8 cellular contexts compared by ENCODE assay signal in genomic region chr9:120841930-120842684, GRCh38. TPM values are rescaled to one million over a fixed set of nuclear protein-coding genes. Genes with fewer than 3 reads are reported as not detected.
DNase-seq lines count a peak whose midpoint lies in the region; ATAC-seq and TF ChIP-seq lines count a peak whose summit lies in the region.

No MANE protein-coding gene starts in this region.

- WGBS in lower leg skin, 2 donors = 29 to 40% methylated on average over 18 of the region's 18 CpGs
- 49 to 53% methylated on average over 18 of the region's 18 CpGs for WGBS in upper lobe of left lung, 2 donors

- peak overlapping the region; percentile 91 for H3K27ac ChIP-seq in caudate nucleus (ENCODE audit: low read depth, low read length)
- peak overlapping the region; percentile 88 to 94 (median 92) for H3K27ac ChIP-seq in upper lobe of left lung

- H4K20me1 ChIP-seq in Loucy (ENCODE audit: insufficient read depth, low read length, poor library complexity, severe bottlenecking) = peaks cover 3% of the 10 kb centered on the region

- H3F3A ChIP-seq in Loucy (ENCODE audit: low read depth) = no peaks in the 10 kb centered on the region

- no peak for TF ChIP-seq EP300 in upper lobe of left lung (IDR thresholded peaks at IDR 0.05)

- H3K36me3 ChIP-seq in Loucy (ENCODE audit: insufficient read depth, low read length) = no peaks in the 10 kb centered on the region
- peaks cover 0 to 16% (median 0%) of the 10 kb centered on the region in 4 donors for H3K36me3 ChIP-seq in upper lobe of left lung

- H3K9me3 ChIP-seq in Loucy (ENCODE audit: insufficient read depth, low read depth, low read length) (no peaks in the 10 kb centered on the region), upper lobe of left lung (no peaks in the 10 kb centered on the region)

- H3K4me2 ChIP-seq in Loucy (ENCODE audit: low read depth, low read length, poor library complexity, severe bottlenecking) = peak overlapping the region; percentile 92

- H3K4me3 ChIP-seq in Loucy (ENCODE audit: low read length, poor library complexity, severe bottlenecking) (peak overlapping the region; percentile 93), lower leg skin (ENCODE audit: low read depth, poor library complexity, severe bottlenecking) (peak overlapping the region; percentile 91), upper lobe of left lung (peak overlapping the region; percentile 57 to 90 (median 82))

- H3K4me1 ChIP-seq in Loucy (ENCODE audit: insufficient read depth, low read length, poor library complexity, severe bottlenecking) (peaks cover 12% of the 10 kb centered on the region), upper lobe of left lung (peaks cover 18 to 32% (median 24%) of the 10 kb centered on the region in 4 donors)

- H3K27me3 ChIP-seq in Loucy (ENCODE audit: insufficient read depth, low read length, poor library complexity, severe bottlenecking) (no peaks in the 10 kb centered on the region), upper lobe of left lung (no peaks in the 10 kb centered on the region)

- TF ChIP-seq CTCF in Loucy (conservative IDR thresholded peaks at IDR 0.05; ENCODE audit: low read length) (no peak), lower leg skin (IDR thresholded peaks at IDR 0.05) (no peak), upper lobe of left lung (IDR thresholded peaks at IDR 0.05) (no peak)

- peak overlapping the region; percentile 98 for H3K9ac ChIP-seq in Loucy (ENCODE audit: low read depth, low read length, poor library complexity, severe bottlenecking)

- no peak for TF ChIP-seq POLR2A in lower leg skin (IDR thresholded peaks at IDR 0.05)
- no peak for TF ChIP-seq POLR2A in upper lobe of left lung (IDR thresholded peaks at IDR 0.05)

- no peaks in the 10 kb centered on the region for H3K9me2 ChIP-seq in Loucy (replicated peaks; ENCODE audit: low read depth, low read length)

- peak; percentile 13 for DNase-seq in A172 (ENCODE audit: low spot score)
- peak in 4 of 61 donors; percentile 32 to 58 (median 46) for DNase-seq in caudate nucleus (lab: John Stamatoyannopoulos, UW)
- DNase-seq in lower leg skin (ENCODE audit: low spot score in 2 of 2) = no peak
- no peak for DNase-seq in upper lobe of left lung
- no peak for DNase-seq in stimulated activated CD4-positive, alpha-beta T cell treated with anti-CD3 and anti-CD28 coated beads, Interleukin-15, amount 100 ng/mL, for 24 hours
- no peak for DNase-seq in COLO829 (ENCODE audit: low spot score)

- ATAC-seq in GM18868 (IDR thresholded peaks at IDR 0.05; ENCODE audit: unreplicated experiment) (peak; percentile 1), upper lobe of left lung (ENCODE audit: low FRiP score in 2 of 2) (peak in 1 of 2 donors; percentile 25)

- H3K79me2 ChIP-seq in Loucy (ENCODE audit: insufficient read depth, low read length) = peaks cover 64% of the 10 kb centered on the region

- H2AFZ ChIP-seq in Loucy (ENCODE audit: low read length) = peak overlapping the region; percentile 89

- intact Hi-C loops in lower leg skin (cut with DNase I; ENCODE audit: low total_unique reads) = no loop called here

RNA-seq across cellular contexts. Expression of gene PSMD5, which starts 0.6 kb away (rescaled TPM):
- total RNA-seq in A172 (2014; rRNA removed; shearing (Covaris generic)) = 56.1 and 65.9 TPM in 2 replicates
- total RNA-seq in lower leg skin (10 to 100 TPM; 30.1 to 63.7 (median 33.9) TPM), upper lobe of left lung (10 to 100 TPM; 11.4 to 56.8 (median 40.1) TPM)

RNA-seq across cellular contexts. Expression of gene PHF19, which starts 34.9 kb away (rescaled TPM):
- total RNA-seq in A172 (2014; rRNA removed; shearing (Covaris generic)) = 47.0 and 47.8 TPM in 2 replicates
- total RNA-seq in lower leg skin (10 to 100 TPM; 11.5 to 22.1 (median 17.8) TPM), upper lobe of left lung (10 to 100 TPM in 5 of 6 donors, 1 to 10 TPM in 1; 8.0 to 42.4 (median 19.2) TPM)

RNA-seq across cellular contexts. Expression of gene FBXW2, which starts 48.9 kb away (rescaled TPM):
- 28.7 and 36.1 TPM in 2 replicates for total RNA-seq in A172 (2014; rRNA removed; shearing (Covaris generic))
- total RNA-seq in lower leg skin (10 to 100 TPM; 25.9 to 49.6 (median 46.4) TPM), upper lobe of left lung (100 to 1,000 TPM in 1 of 6 donors, 10 to 100 TPM in 5; 42.2 to 149 (median 79.7) TPM)
